18 cellular contexts compared by ENCODE assay signal in the genomic region with DNA sequence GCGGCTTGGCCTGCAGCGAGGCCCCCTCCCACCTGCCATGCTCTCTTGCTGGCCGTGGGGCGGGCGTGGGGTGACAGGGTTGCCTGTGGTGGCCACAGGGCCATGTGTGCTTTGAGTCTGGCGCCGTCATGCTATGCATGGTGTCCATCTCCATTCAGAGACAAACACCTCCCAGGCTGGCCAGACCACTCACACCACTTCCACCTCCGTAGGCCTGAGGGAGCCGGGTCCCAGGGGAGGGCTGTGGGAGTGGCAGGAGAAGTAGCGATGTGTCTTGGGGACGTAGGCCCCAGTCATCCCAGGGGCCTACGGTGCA.
"Had no signal": no experiment of that assay in that cellular context is flagged by ENCODE, and none has a peak within 500 bp of the region (broad histone marks: within the 10 kb centered on the region; RNA-seq: fewer than 3 reads in every experiment).

No MANE protein-coding gene starts in this region.

- H3K9me3 ChIP-seq: esophagus squamous epithelium, tibial nerve, vagina had no signal

- ATAC-seq: activated T-cell treated with anti-CD3 and anti-CD28 coated beads, Interleukin-2, amount 50 U/mL, for 72 hours; effector memory CD8-positive, alpha-beta T cell had no signal

- H3K27me3 Mint-ChIP-seq: activated naive CD8-positive, alpha-beta T cell; effector memory CD8-positive, alpha-beta T cell; stimulated activated naive CD8-positive, alpha-beta T cell treated with anti-CD3 and anti-CD28 coated beads, Interleukin-15, Interleukin-2, amounts not matched to agents 100 ng/mL and 50 ng/mL, for 24 hours had no signal

- H3K4me3 ChIP-seq: esophagus squamous epithelium, lung, skin epidermis, tibial nerve, vagina had no signal

- DNase-seq: activated CD4-positive, alpha-beta T cell treated with anti-CD3 and anti-CD28 coated beads, Interleukin-2, amount 50 U/mL, for 4 hours; activated gamma-delta T cell; activated T-cell treated with anti-CD3 and anti-CD28 coated beads, Interleukin-2, amount 50 U/mL, for 72 hours; dermis blood vessel endothelial cell; effector memory CD8-positive, alpha-beta T cell; esophagus squamous epithelium; occipital lobe; stimulated activated CD4-positive, alpha-beta T cell treated with anti-CD3 and anti-CD28 coated beads, Interleukin-2, amount 100 ng/mL, for 48 hours had no signal

- FAIRE-seq: bronchial epithelial cell had no signal

- H3K4me3 Mint-ChIP-seq: activated naive CD8-positive, alpha-beta T cell; activated T-cell treated with anti-CD3 and anti-CD28 coated beads, Interleukin-2, amount 50 U/mL, for 72 hours; effector memory CD8-positive, alpha-beta T cell; mesothelial cell of epicardium; nephron; stimulated activated naive CD8-positive, alpha-beta T cell treated with anti-CD3 and anti-CD28 coated beads, Interleukin-15, Interleukin-2, amounts not matched to agents 100 ng/mL and 50 ng/mL, for 24 hours had no signal

- H3K27ac Mint-ChIP-seq: activated naive CD8-positive, alpha-beta T cell; mesothelial cell of epicardium; nephron had no signal

- H3K9me3 Mint-ChIP-seq: activated T-cell treated with anti-CD3 and anti-CD28 coated beads, Interleukin-2, amount 50 U/mL, for 72 hours; effector memory CD8-positive, alpha-beta T cell; mesothelial cell of epicardium; nephron; stimulated activated naive CD8-positive, alpha-beta T cell treated with anti-CD3 and anti-CD28 coated beads, Interleukin-15, Interleukin-2, amounts not matched to agents 100 ng/mL and 50 ng/mL, for 24 hours had no signal

- H3K27me3 ChIP-seq: esophagus squamous epithelium, tibial nerve, vagina had no signal

- H3K27ac ChIP-seq: esophagus squamous epithelium, skin epidermis, tibial nerve, vagina, VCaP had no signal
